10 cellular contexts compared by ENCODE assay signal in genomic region chr7:116167177-116167576, GRCh38.
A peak's percentile ranks its signal among the peaks of the same experiment; 100 is the strongest.
DNase-seq lines count a peak whose midpoint lies in the region; ATAC-seq and TF ChIP-seq lines count a peak whose summit lies in the region.
"Had no signal": no experiment of that assay in that cellular context is flagged by ENCODE, and none has a peak within 500 bp of the region (broad histone marks: within the 10 kb centered on the region; RNA-seq: fewer than 3 reads in every experiment).

No MANE protein-coding gene starts in this region.

- peaks cover 24% of the 10 kb centered on the region for H3K4me1 Mint-ChIP-seq in T-helper 2 cell treated with Interferon-gamma antibody and Interleukin-4, amounts not matched to agents 5 μg/mL and 100 μg/mL, for 36 hours (ENCODE audit: low read depth)
- peaks cover 37% of the 10 kb centered on the region for H3K4me1 Mint-ChIP-seq in memory B cell

- DNase-seq in NCI-H748 (lab: John Stamatoyannopoulos, UW; ENCODE audit: unreplicated experiment), result peak; percentile 19
- DNase-seq in NCI-H748 treated with DMSO at 0.1 percent for 48 hours (lab: John Stamatoyannopoulos, UW), result no peak
- DNase-seq in HFF-Myc (ENCODE audit: extremely low read depth, low read depth), result no peak
- no peak for DNase-seq in T-helper 2 cell treated with Interferon-gamma antibody and Interleukin-4, amounts not matched to agents 5 μg/mL and 100 μg/mL, for 36 hours (ENCODE audit: low spot score)
- DNase-seq in memory B cell (ENCODE audit: low spot score in 2 of 2), result no peak
- DNase-seq: 8988T had no signal

- H3K27ac Mint-ChIP-seq in T-helper 2 cell treated with Interferon-gamma antibody and Interleukin-4, amounts not matched to agents 5 μg/mL and 100 μg/mL, for 36 hours, result no peak overlapping the region
- H3K27ac Mint-ChIP-seq in memory B cell, result peak overlapping the region; percentile 88

- ATAC-seq in memory B cell (ENCODE audit: low read depth) (no peak), HG03039 (IDR thresholded peaks at IDR 0.05; ENCODE audit: unreplicated experiment) (no peak), GM21423 (IDR thresholded peaks at IDR 0.05; ENCODE audit: unreplicated experiment) (no peak), GM18520 (IDR thresholded peaks at IDR 0.05; ENCODE audit: unreplicated experiment) (no peak)
- ATAC-seq: right cardiac atrium had no signal

- peak overlapping the region; percentile 46 for H3K4me3 Mint-ChIP-seq in T-helper 2 cell treated with Interferon-gamma antibody and Interleukin-4, amounts not matched to agents 5 μg/mL and 100 μg/mL, for 36 hours
- H3K4me3 Mint-ChIP-seq in memory B cell, result no peak overlapping the region

- peaks cover 41% of the 10 kb centered on the region for H3K27me3 Mint-ChIP-seq in T-helper 2 cell treated with Interferon-gamma antibody and Interleukin-4, amounts not matched to agents 5 μg/mL and 100 μg/mL, for 36 hours (ENCODE audit: low read depth)
- no peaks in the 10 kb centered on the region for H3K27me3 Mint-ChIP-seq in memory B cell

- H3K4me3 ChIP-seq in HFF-Myc (replicated peaks; ENCODE audit: low read depth, low read length), result no peak overlapping the region

- no peaks in the 10 kb centered on the region for H3K9me3 Mint-ChIP-seq in T-helper 2 cell treated with Interferon-gamma antibody and Interleukin-4, amounts not matched to agents 5 μg/mL and 100 μg/mL, for 36 hours
- H3K9me3 Mint-ChIP-seq in memory B cell, result no peaks in the 10 kb centered on the region

- no peaks in the 10 kb centered on the region for H3K36me3 Mint-ChIP-seq in T-helper 2 cell treated with Interferon-gamma antibody and Interleukin-4, amounts not matched to agents 5 μg/mL and 100 μg/mL, for 36 hours (ENCODE audit: low read depth)
- H3K36me3 Mint-ChIP-seq in memory B cell, result no peaks in the 10 kb centered on the region

- peak; percentile 11 for TF ChIP-seq CTCF in HFF-Myc (IDR thresholded peaks at IDR 0.05; ENCODE audit: low read depth, low read length, missing control alignments)
